ENCODE assay signal across 25 cellular contexts in the genomic region with DNA sequence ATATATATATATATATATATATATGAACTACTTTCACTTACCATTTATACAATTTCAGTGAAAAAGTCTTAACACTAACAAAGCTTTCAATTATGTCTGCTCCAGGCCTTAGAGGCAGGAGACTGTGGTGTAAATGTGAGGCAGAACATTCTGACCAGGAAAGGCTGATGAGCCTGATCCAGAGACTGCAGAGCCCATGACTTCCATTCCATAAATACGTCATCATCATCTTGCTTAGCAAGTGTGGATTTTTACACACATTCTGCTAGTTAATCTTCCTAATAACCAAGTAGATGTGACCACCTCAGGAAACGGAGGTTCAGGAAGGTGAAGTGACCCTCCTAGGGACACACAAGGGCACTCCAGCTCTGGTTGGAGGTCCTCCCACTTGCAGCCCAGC. TPM values are rescaled to one million over a fixed set of nuclear protein-coding genes. Genes with fewer than 3 reads are reported as not detected.
A peak's percentile ranks its signal among the peaks of the same experiment; 100 is the strongest.
DNase-seq lines count a peak whose midpoint lies in the region; ATAC-seq and TF ChIP-seq lines count a peak whose summit lies in the region.
"Had no signal": no experiment of that assay in that cellular context is flagged by ENCODE, and none has a peak within 500 bp of the region (broad histone marks: within the 10 kb centered on the region; RNA-seq: fewer than 3 reads in every experiment).

No MANE protein-coding gene starts in this region.

- 78 to 79% methylated on average over 2 of the region's 2 CpGs for WGBS in GM23248 (ENCODE audit: low coverage in 1 of 2, low lambda C conversion rate in 2 of 2, missing lambda C conversion rate in 2 of 2), 2 experiments
- WGBS in mesenchymal stem cell = 85% methylated on average over 2 of the region's 2 CpGs
- WGBS in esophagus squamous epithelium, 2 donors = 80 to 100% methylated on average over 2 of the region's 2 CpGs

- H3F3A ChIP-seq in GM23248 (ENCODE audit: insufficient read depth) = peaks cover 4% of the 10 kb centered on the region; the same call in 1 of the 2 replicates

- no peak overlapping the region for H2AK5ac ChIP-seq in mesenchymal stem cell (ENCODE audit: low read length, severe bottlenecking)

- no peak overlapping the region for H2BK120ac ChIP-seq in mesenchymal stem cell (ENCODE audit: low read depth, low read length)

- H3K14ac ChIP-seq in mesenchymal stem cell (ENCODE audit: low read length in 2 of 2) = peak overlapping the region in 1 of 2 experiments; percentile 2

- no peaks in the 10 kb centered on the region for H3K9me3 ChIP-seq in GM23248 (ENCODE audit: low read depth)
- peaks cover 22% of the 10 kb centered on the region for H3K9me3 ChIP-seq in mesenchymal stem cell (ENCODE audit: control insufficient read depth, low read length)
- peaks cover 0 to 18% (median 0%) of the 10 kb centered on the region in 3 donors for H3K9me3 ChIP-seq in esophagus squamous epithelium

- intact Hi-C loops in CD14-positive monocyte (cut with micrococcal nuclease) = no loop called here
- intact Hi-C loops in esophagus squamous epithelium (cut with DNase I) = no loop called here

- peaks cover 0 to 1% (median 0%) of the 10 kb centered on the region in 3 donors for H3K27me3 Mint-ChIP-seq in CD14-positive monocyte (ENCODE audit: low read depth in 3 of 3)
- H3K27me3 Mint-ChIP-seq: B cell had no signal

- TF ChIP-seq POLR2A in esophagus squamous epithelium (IDR thresholded peaks at IDR 0.05) = no peak

- H3K9me3 Mint-ChIP-seq in CD14-positive monocyte = peaks cover 12 to 24% (median 18%) of the 10 kb centered on the region in 7 donors

- H3K4ac ChIP-seq in mesenchymal stem cell (ENCODE audit: low read depth in 1 of 2, low read length in 2 of 2) = no peak overlapping the region

- H4K8ac ChIP-seq in mesenchymal stem cell (ENCODE audit: low read length) = no peak overlapping the region

- TF ChIP-seq CTCF in CD14-positive monocyte (IDR thresholded peaks at IDR 0.05) = no peak
- TF ChIP-seq CTCF in astrocyte of the spinal cord (IDR thresholded peaks at IDR 0.05; ENCODE audit: low read depth, low read length) = no peak
- TF ChIP-seq CTCF in esophagus squamous epithelium (IDR thresholded peaks at IDR 0.05) = no peak

- peaks cover 19 to 35% of the 10 kb centered on the region in 2 donors for H3K36me3 Mint-ChIP-seq in CD14-positive monocyte

- H3K27ac ChIP-seq in GM23248 = no peak overlapping the region
- no peak overlapping the region for H3K27ac ChIP-seq in mesenchymal stem cell (ENCODE audit: low read length, poor library complexity, severe bottlenecking)
- H3K27ac ChIP-seq in esophagus squamous epithelium = no peak overlapping the region

- no peak overlapping the region for H2BK12ac ChIP-seq in mesenchymal stem cell (ENCODE audit: low read length in 2 of 2)

- no peak overlapping the region for H3K4me3 Mint-ChIP-seq in CD14-positive monocyte
- H3K4me3 Mint-ChIP-seq: B cell had no signal

- peaks cover 14% of the 10 kb centered on the region for H3K4me1 ChIP-seq in GM23248 (ENCODE audit: insufficient read depth)
- H3K4me1 ChIP-seq in mesenchymal stem cell (ENCODE audit: control insufficient read depth, insufficient read depth, low read depth, low read length) = peaks cover 12% of the 10 kb centered on the region
- H3K4me1 ChIP-seq in esophagus squamous epithelium = peaks cover 0 to 30% (median 10%) of the 10 kb centered on the region in 3 donors

- no peaks in the 10 kb centered on the region for H3K9me2 ChIP-seq in GM23248 (ENCODE audit: insufficient read depth)
- H3K9me2 ChIP-seq: SK-N-SH had no signal

- H3K4me3 ChIP-seq in GM23248 (no peak overlapping the region), astrocyte of the spinal cord (ENCODE audit: low read depth, low read length) (no peak overlapping the region), mesenchymal stem cell (ENCODE audit: insufficient read depth in 1 of 2, low read depth in 1 of 2, low read length in 2 of 2) (no peak overlapping the region), esophagus squamous epithelium (no peak overlapping the region)
- H3K4me3 ChIP-seq: K562, MG63 had no signal

- no peak for ATAC-seq in GM18907 (IDR thresholded peaks at IDR 0.05; ENCODE audit: unreplicated experiment)
- ATAC-seq: K562 had no signal

- H3K9ac ChIP-seq in GM23248 = no peak overlapping the region
- no peak overlapping the region for H3K9ac ChIP-seq in mesenchymal stem cell (ENCODE audit: low read length)
- H3K9ac ChIP-seq: SK-N-SH had no signal

- H3K79me1 ChIP-seq in mesenchymal stem cell (replicated peaks; ENCODE audit: low read length, poor library complexity, severe bottlenecking) = peaks cover 28% of the 10 kb centered on the region

- H3K27me3 ChIP-seq in GM23248 (replicated peaks; ENCODE audit: insufficient read depth) (no peaks in the 10 kb centered on the region), mesenchymal stem cell (ENCODE audit: control insufficient read depth in 1 of 2, insufficient read depth in 1 of 2, low read length in 2 of 2) (no peaks in the 10 kb centered on the region), esophagus squamous epithelium (no peaks in the 10 kb centered on the region)
- H3K27me3 ChIP-seq: MG63 had no signal

- H2BK15ac ChIP-seq in mesenchymal stem cell (ENCODE audit: low read depth, poor library complexity, severe bottlenecking) = no peak overlapping the region

- H3K36me3 ChIP-seq in GM23248 (ENCODE audit: low read depth) = peaks cover 8% of the 10 kb centered on the region; the same call in 1 of the 2 replicates
- peaks cover 4 to 28% of the 10 kb centered on the region in 2 experiments for H3K36me3 ChIP-seq in mesenchymal stem cell (ENCODE audit: control insufficient read depth in 1 of 2, insufficient read depth in 2 of 2, low read depth in 1 of 2, low read length in 2 of 2)
- H3K36me3 ChIP-seq in esophagus squamous epithelium = peaks cover 0 to 39% (median 0%) of the 10 kb centered on the region in 3 donors
- H3K36me3 ChIP-seq: MG63 had no signal

- H3K4me2 ChIP-seq in GM23248 (ENCODE audit: unreplicated experiment) (no peak overlapping the region), mesenchymal stem cell (ENCODE audit: low read length, poor library complexity, severe bottlenecking) (no peak overlapping the region)
- H3K4me2 ChIP-seq: SK-N-SH had no signal

- H3K23ac ChIP-seq in mesenchymal stem cell (ENCODE audit: low read length in 2 of 2) = no peak overlapping the region

- H3K27ac Mint-ChIP-seq in CD14-positive monocyte = peak overlapping the region in 4 of 7 donors; percentile 21 to 85 (median 68)
- H3K27ac Mint-ChIP-seq: B cell had no signal

- no peak overlapping the region for H4K91ac ChIP-seq in mesenchymal stem cell (ENCODE audit: low read length)

- H2BK5ac ChIP-seq in mesenchymal stem cell (ENCODE audit: low read depth, low read length, poor library complexity, severe bottlenecking) = no peak overlapping the region

- no peak overlapping the region for H2AFZ ChIP-seq in GM23248
- no peak overlapping the region for H2AFZ ChIP-seq in mesenchymal stem cell (ENCODE audit: low read depth, low read length)

- in situ Hi-C loops in GM23248 (cut with MboI) = no loop called here
- in situ Hi-C loops in astrocyte of the spinal cord (cut with HindIII; ENCODE audit: low sequenced_read_pairs) = no loop called here

- H3K18ac ChIP-seq in mesenchymal stem cell (ENCODE audit: low read depth in 1 of 2, low read length in 2 of 2) = no peak overlapping the region

- peaks cover 31% of the 10 kb centered on the region for H3K4me1 Mint-ChIP-seq in CD14-positive monocyte
- H3K4me1 Mint-ChIP-seq: B cell had no signal

- DNase-seq in CD14-positive monocyte (ENCODE audit: low spot score) (no peak), GM23248 (peak; percentile 38), astrocyte of the spinal cord (ENCODE audit: low read depth, low spot score) (peak; percentile 14), mesenchymal stem cell (peak; percentile 43), SKM-1 treated with dmso at 0.1 percent for 144 hours (lab: John Stamatoyannopoulos, UW; ENCODE audit: unreplicated experiment) (no peak), NCI-H2107 (lab: John Stamatoyannopoulos, UW) (no peak), esophagus squamous epithelium (lab: John Stamatoyannopoulos, UW) (no peak)
- DNase-seq: COR-L47; DMS 273 treated with DMSO at 0.1 percent for 48 hours; DMS79 treated with DMSO at 0.1 percent for 48 hours; GOT3; MG63; NCI-H1048; NCI-H1436; NCI-H187 treated with DMSO at 0.1 percent for 48 hours; NCI-H2171; NCI-H345; NCI-H524; NCI-H774; NK-92 treated with Interleukin-12 subunit alpha and Interleukin-12 subunit beta, amount 100 ng/mL, for 24 hours; SIG-M5; SK-N-SH had no signal

- H4K20me1 ChIP-seq in GM23248 (ENCODE audit: insufficient read depth) = no peaks in the 10 kb centered on the region

- peaks cover 97% of the 10 kb centered on the region for H3K79me2 ChIP-seq in GM23248 (ENCODE audit: insufficient read depth)

RNA-seq across cellular contexts. Expression of a gene that starts 14.9 kb away (rescaled TPM):
- polyA plus RNA-seq in CD14-positive monocyte (1 to 10 TPM in 1 of 2 donors, under 1 TPM in 1; 0.58 to 2.0 TPM), GM23248 (2016; fragmentation: Nextera tagmentation; extraction: Ambion mirVana) (2.8 and 3.1 TPM in 2 replicates)
- total RNA-seq in GM23248 (2014; rRNA removed; shearing (Covaris generic)) = 2.7 and 4.7 TPM in 2 replicates
- polyA plus RNA-seq in mesenchymal stem cell (2013, experiment 1 of 2) = 8.3 TPM
- polyA plus RNA-seq in mesenchymal stem cell (2013, experiment 2 of 2) = 7.9 TPM
- total RNA-seq in esophagus squamous epithelium = 10 to 100 TPM in 3 of 4 donors, 1 to 10 TPM in 1; 5.5 to 13.8 (median 11.5) TPM

Comparison
In these comparisons a context has a peak if more than half of its experiments do, and no peak if none do; other contexts are left out.
1. DNase-seq: peak in GM23248 (single experiment), astrocyte of the spinal cord (single experiment) and mesenchymal stem cell (single experiment); none in CD14-positive monocyte (single experiment), SKM-1 treated with dmso at 0.1 percent for 144 hours (single experiment), NCI-H2107 (single experiment) and esophagus squamous epithelium (single experiment).